In genomic region chr7:157537056-157537455, GRCh38 we compare ENCODE assay signal across 14 cellular contexts.
"Had no signal": no experiment of that assay in that cellular context is flagged by ENCODE, and none has a peak within 500 bp of the region (broad histone marks: within the 10 kb centered on the region; RNA-seq: fewer than 3 reads in every experiment).

No MANE protein-coding gene starts in this region.

- ATAC-seq: esophagus mucosa; natural killer cell; right cardiac atrium; stimulated activated memory B cell treated with anti-CD40 and anti-IgM and Interleukin-4, amounts not matched to agents 10 μg/mL and 1 μg/mL and 100 μg/mL, for 72 hours had no signal

- H3K27me3 ChIP-seq: transverse colon had no signal

- DNase-seq: effector memory CD4-positive, alpha-beta T cell; islet precursor cell; mammary epithelial cell; natural killer cell; stimulated activated CD4-positive, alpha-beta T cell treated with anti-CD3 and anti-CD28 coated beads, Interleukin-15, amount 100 ng/mL, for 24 hours; stimulated activated CD4-positive, alpha-beta T cell treated with anti-CD3 and anti-CD28 coated beads, Interleukin-1b, Interleukin-23, amount 100 ng/mL, for 48 hours; stimulated activated CD4-positive, alpha-beta T cell treated with anti-CD3 and anti-CD28 coated beads, Interleukin-4, amount 100 ng/mL, for 24 hours; transverse colon had no signal

- FAIRE-seq: endometrium, frontal cortex had no signal

- H3K36me3 ChIP-seq: thoracic aorta, transverse colon had no signal

- H3K27ac ChIP-seq: thoracic aorta, transverse colon had no signal

- H3K4me1 ChIP-seq: transverse colon had no signal

- H3K9me3 ChIP-seq: thoracic aorta had no signal

- H3K4me3 ChIP-seq: thoracic aorta, transverse colon had no signal
